ENCODE assay signal across 18 cellular contexts in the genomic region with DNA sequence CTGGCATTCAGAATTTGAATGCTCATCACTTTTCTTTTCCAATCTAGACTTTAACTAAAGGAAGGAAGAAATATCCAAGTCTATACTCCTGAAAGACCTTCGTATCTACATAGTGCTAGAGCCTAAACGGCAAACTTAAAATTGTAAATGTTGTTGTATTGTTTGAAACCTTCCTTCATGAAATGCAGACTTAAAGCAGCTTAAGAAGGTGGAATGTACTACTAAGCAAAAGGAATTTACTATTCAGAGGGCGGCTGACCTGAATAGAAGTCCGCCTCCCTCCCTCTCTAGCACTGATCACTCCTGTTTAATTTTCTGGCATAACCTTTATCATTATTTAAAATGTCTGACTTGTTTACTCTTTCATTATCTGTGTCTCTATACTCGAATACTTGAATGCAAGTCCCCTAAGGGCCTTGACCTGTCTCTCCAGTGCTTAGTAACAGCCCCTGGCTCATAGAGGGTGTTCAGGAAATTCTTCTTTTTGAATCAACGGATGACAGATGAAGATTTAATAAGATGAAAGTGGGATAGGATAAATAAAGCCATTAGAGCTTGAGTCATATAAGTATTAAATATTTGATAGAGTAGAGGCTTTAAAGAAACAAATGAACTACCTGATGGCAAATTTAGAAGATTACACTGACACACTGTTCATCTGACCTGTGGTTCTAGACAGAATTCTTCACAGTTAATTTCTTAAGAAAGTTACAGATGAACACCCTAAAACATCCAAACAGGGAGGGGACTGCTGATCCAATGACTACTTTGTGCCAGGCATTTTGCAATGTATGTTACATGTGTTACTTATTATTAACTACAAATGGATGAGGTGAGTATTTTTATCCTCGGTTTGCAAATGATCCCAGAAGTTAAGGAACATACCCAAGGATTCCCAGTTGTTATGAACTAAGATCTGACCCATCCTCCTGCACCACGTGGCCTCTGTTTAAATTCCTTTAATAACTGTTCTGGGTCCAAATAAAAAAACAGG. TPM values are rescaled to one million over a fixed set of nuclear protein-coding genes. Genes with fewer than 3 reads are reported as not detected.
DNase-seq lines count a peak whose midpoint lies in the region; ATAC-seq and TF ChIP-seq lines count a peak whose summit lies in the region.
"Had no signal": no experiment of that assay in that cellular context is flagged by ENCODE, and none has a peak within 500 bp of the region (broad histone marks: within the 10 kb centered on the region; RNA-seq: fewer than 3 reads in every experiment).

No MANE protein-coding gene starts in this region.

- H3K36me3 ChIP-seq in brain microvascular endothelial cell (replicated peaks): no peaks in the 10 kb centered on the region
- H3K36me3 ChIP-seq: gastrocnemius medialis had no signal

- H3K27ac ChIP-seq in substantia nigra (ENCODE audit: low read depth, low read length, poor library complexity, severe bottlenecking) (no peak overlapping the region), brain microvascular endothelial cell (no peak overlapping the region)
- H3K27ac ChIP-seq: gastrocnemius medialis had no signal

- intact Hi-C loops in natural killer cell (cut with micrococcal nuclease) (no loop called here), lower leg skin (cut with DNase I; ENCODE audit: low total_unique reads) (no loop called here)

- peaks cover 12 to 16% of the 10 kb centered on the region in 2 donors for H3K4me1 Mint-ChIP-seq in natural killer cell treated with Interleukin-12 subunit alpha and Interleukin-12 subunit beta and Interleukin-15 and Interleukin-18, amount 100 ng/mL, for 72 hours (ENCODE audit: low read depth in 2 of 2)
- H3K4me1 Mint-ChIP-seq in natural killer cell (no peaks in the 10 kb centered on the region), T-helper 17 cell (peaks cover 15% of the 10 kb centered on the region)

- H3K27ac Mint-ChIP-seq in natural killer cell treated with Interleukin-12 subunit alpha and Interleukin-12 subunit beta and Interleukin-15 and Interleukin-18, amount 100 ng/mL, for 72 hours: peak overlapping the region; percentile 55 to 64
- no peak overlapping the region for H3K27ac Mint-ChIP-seq in natural killer cell
- H3K27ac Mint-ChIP-seq in T-helper 17 cell: peak overlapping the region; percentile 84
- H3K27ac Mint-ChIP-seq: naive thymus-derived CD8-positive, alpha-beta T cell had no signal

- no peaks in the 10 kb centered on the region for H3K27me3 ChIP-seq in brain microvascular endothelial cell (replicated peaks)
- H3K27me3 ChIP-seq: gastrocnemius medialis had no signal

- no peaks in the 10 kb centered on the region for H3K9me3 ChIP-seq in T-helper 17 cell (ENCODE audit: control insufficient read depth, low read length, poor library complexity, severe bottlenecking)
- H3K9me3 ChIP-seq: gastrocnemius medialis had no signal

- H3K4me3 Mint-ChIP-seq in natural killer cell treated with Interleukin-12 subunit alpha and Interleukin-12 subunit beta and Interleukin-15 and Interleukin-18, amount 100 ng/mL, for 72 hours: peak overlapping the region; percentile 73
- H3K4me3 Mint-ChIP-seq in natural killer cell (no peak overlapping the region), T-helper 17 cell (peak overlapping the region; percentile 59)
- H3K4me3 Mint-ChIP-seq: naive thymus-derived CD8-positive, alpha-beta T cell had no signal

- H3K9me3 Mint-ChIP-seq in natural killer cell treated with Interleukin-12 subunit alpha and Interleukin-12 subunit beta and Interleukin-15 and Interleukin-18, amount 100 ng/mL, for 72 hours: no peaks in the 10 kb centered on the region
- no peaks in the 10 kb centered on the region for H3K9me3 Mint-ChIP-seq in natural killer cell
- H3K9me3 Mint-ChIP-seq: naive thymus-derived CD8-positive, alpha-beta T cell had no signal

- H3K36me3 Mint-ChIP-seq in natural killer cell treated with Interleukin-12 subunit alpha and Interleukin-12 subunit beta and Interleukin-15 and Interleukin-18, amount 100 ng/mL, for 72 hours: no peaks in the 10 kb centered on the region
- H3K36me3 Mint-ChIP-seq in natural killer cell (no peaks in the 10 kb centered on the region), T-helper 17 cell (ENCODE audit: low read depth) (no peaks in the 10 kb centered on the region)
- H3K36me3 Mint-ChIP-seq: naive thymus-derived CD8-positive, alpha-beta T cell had no signal

- 72% methylated on average over 8 of the region's 8 CpGs for WGBS in lower leg skin, 2 donors

- no peak overlapping the region for H3K4me3 ChIP-seq in fibroblast of mammary gland (ENCODE audit: control insufficient read depth, low read depth, low read length)
- H3K4me3 ChIP-seq in brain microvascular endothelial cell (ENCODE audit: low read depth, low read length): no peak overlapping the region
- H3K4me3 ChIP-seq in lower leg skin (ENCODE audit: low read depth, poor library complexity, severe bottlenecking): no peak overlapping the region
- H3K4me3 ChIP-seq: gastrocnemius medialis, lung had no signal

- TF ChIP-seq CTCF in natural killer cell (IDR thresholded peaks at IDR 0.05) (no peak), fibroblast of mammary gland (conservative IDR thresholded peaks at IDR 0.05; ENCODE audit: control insufficient read depth, insufficient read depth, low read depth, low read length) (no peak), brain microvascular endothelial cell (IDR thresholded peaks at IDR 0.05; ENCODE audit: low read depth, low read length, missing control alignments) (no peak), lower leg skin (IDR thresholded peaks at IDR 0.05) (no peak)

- no peaks in the 10 kb centered on the region for H3K27me3 Mint-ChIP-seq in natural killer cell treated with Interleukin-12 subunit alpha and Interleukin-12 subunit beta and Interleukin-15 and Interleukin-18, amount 100 ng/mL, for 72 hours
- peaks cover 9 to 13% of the 10 kb centered on the region in 2 donors for H3K27me3 Mint-ChIP-seq in natural killer cell (ENCODE audit: low read depth in 2 of 2)
- H3K27me3 Mint-ChIP-seq in T-helper 17 cell: no peaks in the 10 kb centered on the region

- in situ Hi-C loops in brain microvascular endothelial cell (cut with HindIII; ENCODE audit: low pct_ligation_motif_present, low sequenced_read_pairs): no loop called here

- no peak for DNase-seq in natural killer cell treated with Interleukin-12 subunit alpha and Interleukin-12 subunit beta and Interleukin-15 and Interleukin-18, amount 100 ng/mL, for 72 hours (ENCODE audit: low spot score)
- DNase-seq in natural killer cell (no peak), T-helper 17 cell (no peak), fibroblast of mammary gland (ENCODE audit: low read depth) (peak; percentile 73), substantia nigra (lab: John Stamatoyannopoulos, UW) (no peak), DMS79 treated with DMSO at 0.1 percent for 48 hours (lab: John Stamatoyannopoulos, UW) (no peak), brain microvascular endothelial cell (no peak), lower leg skin (ENCODE audit: low spot score in 2 of 2) (no peak)
- DNase-seq: ACHN; COR-L47; gastrocnemius medialis; GF-D8; H7; naive thymus-derived CD8-positive, alpha-beta T cell; NCI-H2081 treated with DMSO at 0.1 percent for 48 hours; NCI-H526; stimulated activated naive CD8-positive, alpha-beta T cell treated with anti-CD3 and anti-CD28 coated beads, Interleukin-15, Interleukin-2, amounts not matched to agents 100 U/mL and 50 U/mL, for 24 hours had no signal

- ATAC-seq in natural killer cell treated with Interleukin-12 subunit alpha and Interleukin-12 subunit beta and Interleukin-15 and Interleukin-18, amount 100 ng/mL, for 72 hours: no peak
- ATAC-seq in natural killer cell (no peak), T-helper 17 cell (no peak)
- ATAC-seq: gastrocnemius medialis; naive thymus-derived CD8-positive, alpha-beta T cell; stimulated activated naive CD8-positive, alpha-beta T cell treated with anti-CD3 and anti-CD28 coated beads, Interleukin-15, Interleukin-2, amounts not matched to agents 100 U/mL and 50 U/mL, for 24 hours had no signal

- TF ChIP-seq POLR2A in lower leg skin (IDR thresholded peaks at IDR 0.05): no peak

RNA-seq across cellular contexts. Expression of a gene that starts 20.2 kb away (rescaled TPM):
- 100 to 1,000 TPM; 179 to 212 TPM for total RNA-seq in natural killer cell treated with Interleukin-12 subunit alpha and Interleukin-12 subunit beta and Interleukin-15 and Interleukin-18, amount 100 ng/mL, for 72 hours
- total RNA-seq in natural killer cell (10 to 100 TPM; 46.4 to 53.3 (median 48.8) TPM), T-helper 17 cell (10 to 100 TPM; 77.9 to 88.3 TPM), lower leg skin (10 to 100 TPM; 41.1 to 48.3 (median 45.5) TPM)

Comparison
In these comparisons a context has a peak if more than half of its experiments do, and no peak if none do; other contexts are left out.
1. H3K27ac Mint-ChIP-seq: peak in natural killer cell treated with Interleukin-12 subunit alpha and Interleukin-12 subunit beta and Interleukin-15 and Interleukin-18, amount 100 ng/mL, for 72 hours (2 of 2) and T-helper 17 cell (single experiment); none in natural killer cell (0 of 2).